25 cellular contexts compared by ENCODE assay signal in genomic region chr20:5785146-5785545, GRCh38. TPM values are rescaled to one million over a fixed set of nuclear protein-coding genes. Genes with fewer than 3 reads are reported as not detected.
A peak's percentile ranks its signal among the peaks of the same experiment; 100 is the strongest.
DNase-seq lines count a peak whose midpoint lies in the region; ATAC-seq and TF ChIP-seq lines count a peak whose summit lies in the region.
"Had no signal": no experiment of that assay in that cellular context is flagged by ENCODE, and none has a peak within 500 bp of the region (broad histone marks: within the 10 kb centered on the region; RNA-seq: fewer than 3 reads in every experiment).

No MANE protein-coding gene starts in this region.

- no peak for TF ChIP-seq CTCF in CD4-positive, alpha-beta T cell (IDR thresholded peaks at IDR 0.05)
- TF ChIP-seq CTCF in PC-3 (conservative IDR thresholded peaks at IDR 0.05; ENCODE audit: low read depth, low read length): no peak
- TF ChIP-seq CTCF in osteoblast (IDR thresholded peaks at IDR 0.05; ENCODE audit: extremely low read depth, low read depth, low read length): no peak
- no peak for TF ChIP-seq CTCF in dorsolateral prefrontal cortex (IDR thresholded peaks at IDR 0.05 in 54 of 56, conservative IDR thresholded peaks at IDR 0.05 in 2 of 56; ENCODE audit: low read depth in 1 of 56, partially characterized antibody in 56 of 56)

- H3K4me1 Mint-ChIP-seq in CD4-positive, alpha-beta T cell (ENCODE audit: low read depth): peaks cover 18% of the 10 kb centered on the region

- H3K27ac ChIP-seq in CD4-positive, alpha-beta T cell (ENCODE audit: low read depth, low read length): no peak overlapping the region
- peak overlapping the region; percentile 91 for H3K27ac ChIP-seq in PC-3 (ENCODE audit: low read length)
- no peak overlapping the region for H3K27ac ChIP-seq in osteoblast (ENCODE audit: low read depth, low read length)
- no peak overlapping the region for H3K27ac ChIP-seq in dorsolateral prefrontal cortex
- H3K27ac ChIP-seq: brain microvascular endothelial cell, neutrophil, spleen had no signal

- H3K4me2 ChIP-seq in PC-3 (ENCODE audit: low read length) (peak overlapping the region; percentile 27), osteoblast (ENCODE audit: insufficient read depth, low read length) (no peak overlapping the region)

- H3K9me3 Mint-ChIP-seq in CD4-positive, alpha-beta T cell: no peaks in the 10 kb centered on the region
- H3K9me3 Mint-ChIP-seq: activated CD4-positive, alpha-beta T cell treated with anti-CD3 and anti-CD28 coated beads, Interleukin-2, amount 10 ng/mL, durations not matched to agents 7 days and 5 days; endodermal cell; IgD-negative memory B cell; T-helper 1 cell treated with Interleukin-12 subunit alpha and Interleukin-12 subunit beta and Interleukin-4 antibody, amounts not matched to agents 30 μg/mL and 1 μg/mL, for 36 hours had no signal

- ATAC-seq in CD4-positive, alpha-beta T cell (ENCODE audit: poor library complexity): no peak
- ATAC-seq in PC-3 (peak; percentile 73), esophagus mucosa (peak; percentile 89)
- ATAC-seq: left ventricle myocardium superior had no signal

- peak overlapping the region; percentile 68 for H3K27ac Mint-ChIP-seq in CD4-positive, alpha-beta T cell
- H3K27ac Mint-ChIP-seq: activated CD4-positive, alpha-beta T cell treated with anti-CD3 and anti-CD28 coated beads, Interleukin-2, amount 10 ng/mL, durations not matched to agents 7 days and 5 days; endodermal cell; T-helper 1 cell treated with Interleukin-12 subunit alpha and Interleukin-12 subunit beta and Interleukin-4 antibody, amounts not matched to agents 30 μg/mL and 1 μg/mL, for 36 hours had no signal

- H3K27me3 Mint-ChIP-seq in CD4-positive, alpha-beta T cell: no peaks in the 10 kb centered on the region
- H3K27me3 Mint-ChIP-seq: activated CD4-positive, alpha-beta T cell treated with anti-CD3 and anti-CD28 coated beads, Interleukin-2, amount 10 ng/mL, durations not matched to agents 7 days and 5 days; IgD-negative memory B cell had no signal

- no peaks in the 10 kb centered on the region for H3K79me2 ChIP-seq in PC-3 (ENCODE audit: low read length)
- H3K79me2 ChIP-seq in osteoblast (ENCODE audit: insufficient read depth, low read length): no peaks in the 10 kb centered on the region

- H3K4me1 ChIP-seq in PC-3 (ENCODE audit: insufficient read depth, low read length) (peaks cover 40% of the 10 kb centered on the region), osteoblast (ENCODE audit: insufficient read depth, low read length) (peaks cover 10% of the 10 kb centered on the region)

- CTCF ChIA-PET in CD4-positive, alpha-beta T cell (lab: Charles Lee): interaction anchor here (0.5 to 1.7 kb wide), 2 partner anchors 216 to 261 kb away, joined by 3 to 5 read pairs; no protein-coding TSS in a partner anchor
- CTCF ChIA-PET in PC-3 (lab: Charles Lee): no interaction called here

- H2AFZ ChIP-seq in PC-3 (ENCODE audit: low read length) (no peak overlapping the region), osteoblast (ENCODE audit: low read length) (no peak overlapping the region)

- peak overlapping the region; percentile 59 for H3K9ac ChIP-seq in PC-3 (ENCODE audit: low read length)

- POLR2A ChIA-PET in CD4-positive, alpha-beta T cell (lab: Charles Lee): no interaction called here
- POLR2A ChIA-PET in PC-3 (lab: Charles Lee; ENCODE audit: unreplicated experiment): interaction anchor here (0.5 kb wide), 1 partner anchor 338 kb away, joined by 3 read pairs; the partner anchor contains the start of gene FERMT1

- H3K27me3 ChIP-seq in CD4-positive, alpha-beta T cell (ENCODE audit: control insufficient read depth, insufficient read depth, low read length): no peaks in the 10 kb centered on the region
- H3K27me3 ChIP-seq in PC-3 (ENCODE audit: low read length): no peaks in the 10 kb centered on the region
- no peaks in the 10 kb centered on the region for H3K27me3 ChIP-seq in osteoblast (ENCODE audit: insufficient read depth, low read length)
- no peaks in the 10 kb centered on the region for H3K27me3 ChIP-seq in dorsolateral prefrontal cortex
- H3K27me3 ChIP-seq: brain microvascular endothelial cell, MG63, neutrophil, Peyer's patch, spleen, stomach had no signal

- no peak for DNase-seq in CD4-positive, alpha-beta T cell
- peak; percentile 83 for DNase-seq in PC-3
- peak; percentile 75 for DNase-seq in osteoblast (ENCODE audit: insufficient read length, low spot score, missing footprints)
- DNase-seq in HuH-7 (ENCODE audit: low spot score): no peak
- DNase-seq in dorsolateral prefrontal cortex: no peak
- no peak for DNase-seq in stimulated activated CD4-positive, alpha-beta T cell treated with anti-CD3 and anti-CD28 coated beads, Interleukin-2, amount 100 ng/mL, for 24 hours
- DNase-seq in effector CD4-positive, alpha-beta T cell: no peak
- DNase-seq: activated CD4-positive, alpha-beta T cell treated with anti-CD3 and anti-CD28 coated beads, Interleukin-2, amount 10 ng/mL, durations not matched to agents 7 days and 5 days; activated CD8-positive, alpha-beta memory T cell treated with anti-CD3 and anti-CD28 coated beads, Interleukin-2, amount 50 U/mL, for 4 hours; activated effector memory CD4-positive, alpha-beta T cell treated with Interleukin-2 at 50 U/mL for 16 hours; brain microvascular endothelial cell; C1 segment of cervical spinal cord; DMS 273 treated with DMSO at 0.1 percent for 48 hours; endodermal cell; left ventricle myocardium superior; MG63; NCI-H1417 treated with DMSO at 0.1 percent for 48 hours; spleen; stimulated activated CD4-positive, alpha-beta T cell treated with anti-CD3 and anti-CD28 coated beads, Interleukin-4, amount 100 ng/mL, for 24 hours; stomach had no signal

- H3F3A ChIP-seq in PC-3 (ENCODE audit: low read length, unreplicated experiment): no peaks in the 10 kb centered on the region

- H4K20me1 ChIP-seq in PC-3 (ENCODE audit: low read length): no peaks in the 10 kb centered on the region
- H4K20me1 ChIP-seq in osteoblast (ENCODE audit: insufficient read depth, low read length): no peaks in the 10 kb centered on the region

- no peaks in the 10 kb centered on the region for H3K9me3 ChIP-seq in CD4-positive, alpha-beta T cell (ENCODE audit: control insufficient read depth, low read length)
- H3K9me3 ChIP-seq in PC-3 (ENCODE audit: low read length) (no peaks in the 10 kb centered on the region), osteoblast (ENCODE audit: low read depth, low read length) (no peaks in the 10 kb centered on the region)
- H3K9me3 ChIP-seq: MG63, neutrophil, Peyer's patch, spleen, stomach had no signal

- H3K9me2 ChIP-seq in PC-3 (replicated peaks; ENCODE audit: low read length): no peaks in the 10 kb centered on the region

- H3K4me3 ChIP-seq in PC-3 (ENCODE audit: low read length) (no peak overlapping the region), osteoblast (ENCODE audit: insufficient read depth, low read length) (no peak overlapping the region), dorsolateral prefrontal cortex (no peak overlapping the region)
- H3K4me3 ChIP-seq: MG63, Peyer's patch, spleen, stomach had no signal

- no peak overlapping the region for H3K4me3 Mint-ChIP-seq in CD4-positive, alpha-beta T cell
- H3K4me3 Mint-ChIP-seq: activated CD4-positive, alpha-beta T cell treated with anti-CD3 and anti-CD28 coated beads, Interleukin-2, amount 10 ng/mL, durations not matched to agents 7 days and 5 days; endodermal cell; IgD-negative memory B cell; T-helper 1 cell treated with Interleukin-12 subunit alpha and Interleukin-12 subunit beta and Interleukin-4 antibody, amounts not matched to agents 30 μg/mL and 1 μg/mL, for 36 hours had no signal

- BruUV-seq in PC-3 (replicated peaks; lab: Mats Ljungman, UMichigan): no TSS peak

- intact Hi-C loops in CD4-positive, alpha-beta T cell (cut with DNase I, micrococcal nuclease): loop anchor here in 1 of 2 experiments (5.0 kb wide), 1 partner anchor 292 kb away; no protein-coding TSS in a partner anchor
- intact Hi-C loops in PC-3 (cut with micrococcal nuclease): loop anchor here (1.0 to 5.0 kb wide), 5 partner anchors 63 to 217 kb away; no protein-coding TSS in a partner anchor
- intact Hi-C loops in dorsolateral prefrontal cortex (cut with DNase I): loop anchor here (5.0 to 10.0 kb wide), 3 partner anchors 220 to 290 kb away; no protein-coding TSS in a partner anchor

- H3K36me3 ChIP-seq in PC-3 (ENCODE audit: low read depth, low read length) (no peaks in the 10 kb centered on the region), osteoblast (ENCODE audit: insufficient read depth, low read length) (no peaks in the 10 kb centered on the region)
- H3K36me3 ChIP-seq: brain microvascular endothelial cell, MG63 had no signal

- H3K36me3 Mint-ChIP-seq in CD4-positive, alpha-beta T cell (ENCODE audit: low read depth): peaks cover 49% of the 10 kb centered on the region

RNA-seq across cellular contexts. Expression of gene SHLD1, which starts 34.9 kb away (rescaled TPM):
- 1 to 10 TPM; 7.0 to 7.3 TPM for total RNA-seq in CD4-positive, alpha-beta T cell
- total RNA-seq in PC-3 (2014; rRNA removed) (3.4 and 5.1 TPM in 2 replicates), esophagus mucosa (6.4 TPM), osteoblast (1.4 and 1.5 TPM in 2 replicates), dorsolateral prefrontal cortex (10 to 100 TPM in 12 of 120 experiments, 1 to 10 TPM in 108; 3.7 to 13.9 (median 7.7) TPM)

Comparison
In these comparisons a context has a peak if more than half of its experiments do, and no peak if none do; other contexts are left out.
1. DNase-seq: peak in PC-3 (single experiment) and osteoblast (single experiment); none in CD4-positive, alpha-beta T cell (0 of 10), HuH-7 (single experiment), dorsolateral prefrontal cortex (0 of 10), stimulated activated CD4-positive, alpha-beta T cell treated with anti-CD3 and anti-CD28 coated beads, Interleukin-2, amount 100 ng/mL, for 24 hours (0 of 2) and effector CD4-positive, alpha-beta T cell (single experiment).